In the genomic region with DNA sequence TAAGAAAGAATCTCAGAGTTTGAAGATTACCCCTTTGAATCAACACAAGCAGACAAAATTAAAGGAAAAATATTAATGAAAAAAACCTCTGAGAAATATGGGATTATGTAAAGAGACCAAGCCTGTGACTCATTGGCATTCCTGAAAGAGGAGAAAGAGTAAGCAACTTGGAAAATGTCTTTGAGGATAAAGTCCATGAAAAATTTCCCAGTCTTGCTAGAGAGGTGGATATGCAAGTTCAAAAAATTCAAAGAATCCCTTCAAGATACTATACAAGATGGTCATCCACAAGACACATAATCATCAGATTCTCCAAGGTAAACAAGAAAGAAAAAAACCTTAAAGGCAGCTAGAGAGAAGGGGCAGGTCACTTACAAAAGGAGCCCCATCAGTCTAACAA, we compare ENCODE assay signal across 30 cellular contexts. TPM values are rescaled to one million over a fixed set of nuclear protein-coding genes. Genes with fewer than 3 reads are reported as not detected.
"Had no signal": no experiment of that assay in that cellular context is flagged by ENCODE, and none has a peak within 500 bp of the region (broad histone marks: within the 10 kb centered on the region; RNA-seq: fewer than 3 reads in every experiment).

No MANE protein-coding gene starts in this region.

- DNase-seq: activated CD4-positive, alpha-beta T cell treated with anti-CD3 and anti-CD28 coated beads, Interleukin-2, amount 10 ng/mL, durations not matched to agents 24 days and 14 days; activated CD4-positive, alpha-beta T cell treated with anti-CD3 and anti-CD28 coated beads, Interleukin-2, amount 50 U/mL, for 4 hours; activated CD8-positive, alpha-beta T cell treated with anti-CD3 and anti-CD28 coated beads for 36 hours; activated effector memory CD4-positive, alpha-beta T cell treated with anti-CD3 and anti-CD28 coated beads, Interleukin-2, amount 50 U/mL, for 16 hours; activated naive CD4-positive, alpha-beta T cell; activated naive CD4-positive, alpha-beta T cell treated with anti-CD3 and anti-CD28 coated beads, Interleukin-2, amount 50 U/mL, for 16 hours; activated naive CD8-positive, alpha-beta T cell treated with anti-CD3 and anti-CD28 coated beads for 36 hours; activated T-cell treated with anti-CD3 and anti-CD28 coated beads, Interleukin-2, amount 50 U/mL, for 1 hour; activated T-cell treated with anti-CD3 and anti-CD28 coated beads, Interleukin-2, amount 50 U/mL, for 72 hours; amniotic stem cell; aorta; brain microvascular endothelial cell; central memory CD4-positive, alpha-beta T cell; NCI-H1105; NCI-H1417 treated with DMSO at 0.1 percent for 48 hours; NCI-H1930; NCI-H2081 treated with DMSO at 0.1 percent for 48 hours; NCI-H226; NCI-H446 treated with DMSO at 0.1 percent for 48 hours; NCI-H524 treated with DMSO at 0.1 percent for 48 hours; PC-3; Peyer's patch; Right ventricle myocardium superior; T1000 had no signal

- ATAC-seq: activated CD8-positive, alpha-beta T cell treated with anti-CD3 and anti-CD28 coated beads for 36 hours; activated T-cell treated with anti-CD3 and anti-CD28 coated beads, Interleukin-2, amount 50 U/mL, for 72 hours; activated T-helper 17 cell treated with anti-CD3 and anti-CD28 coated beads, Interleukin-2, amount 50 U/mL, for 72 hours; PC-3 had no signal

RNA-seq across cellular contexts. Expression of gene SLCO1B1, which starts 13.3 kb away (rescaled TPM):
- total RNA-seq: activated CD4-positive, alpha-beta T cell treated with anti-CD3 and anti-CD28 coated beads, Interleukin-2, amount 10 ng/mL, durations not matched to agents 24 days and 14 days; activated CD8-positive, alpha-beta memory T cell treated with anti-CD3 and anti-CD28 coated beads for 36 hours; activated CD8-positive, alpha-beta T cell treated with anti-CD3 and anti-CD28 coated beads for 36 hours; activated naive CD8-positive, alpha-beta T cell treated with anti-CD3 and anti-CD28 coated beads for 36 hours; activated T-cell treated with anti-CD3 and anti-CD28 coated beads, Interleukin-2, amount 50 U/mL, for 72 hours; activated T-helper 17 cell treated with anti-CD3 and anti-CD28 coated beads, Interleukin-2, amount 50 U/mL, for 72 hours; aorta; cerebellum; MCF 10A; PC-3; Peyer's patch; Right ventricle myocardium superior; T-helper 1 cell treated with Interleukin-12 subunit alpha and Interleukin-12 subunit beta and Interleukin-4 antibody, amounts not matched to agents 30 ng/mL and 1 ng/mL, for 36 hours; T-helper 2 cell treated with Interferon-gamma antibody and Interleukin-4, amounts not matched to agents 100 ng/mL and 5 ng/mL, for 36 hours had no signal
- polyA plus RNA-seq: aorta had no signal
